Comparison of ENCODE assay signal across 9 cellular contexts in the genomic region with DNA sequence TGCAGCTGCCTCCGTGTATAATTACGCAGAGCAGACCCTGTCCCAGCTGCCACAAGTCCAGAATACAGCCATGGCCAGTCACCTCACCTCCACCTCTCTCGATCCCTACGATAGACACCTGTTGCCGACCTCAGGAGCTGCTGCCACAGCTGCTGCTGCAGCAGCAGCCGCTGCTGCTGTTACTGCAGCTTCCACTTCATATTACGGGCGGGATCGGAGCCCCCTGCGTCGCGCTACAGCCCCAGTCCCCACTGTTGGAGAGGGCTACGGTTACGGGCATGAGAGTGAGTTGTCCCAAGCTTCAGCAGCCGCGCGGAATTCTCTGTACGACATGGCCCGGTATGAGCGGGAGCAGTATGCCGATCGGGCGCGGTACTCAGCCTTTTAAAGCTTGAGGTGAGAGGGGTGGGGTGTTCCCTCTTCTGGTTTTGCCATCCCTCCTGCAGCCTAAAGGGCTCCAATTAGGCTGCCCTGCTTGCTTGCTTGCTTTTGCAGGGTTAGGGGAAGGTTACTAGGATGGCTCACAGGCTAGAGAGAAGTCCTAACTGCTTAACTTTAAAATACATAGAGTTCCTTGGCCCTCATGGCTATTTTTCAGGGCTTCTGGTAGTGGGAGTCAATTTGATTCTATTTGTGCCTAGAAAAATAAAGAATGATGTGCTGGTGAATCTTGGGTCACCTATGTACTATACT. TPM values are rescaled to one million over a fixed set of nuclear protein-coding genes. Genes with fewer than 3 reads are reported as not detected.
A peak's percentile ranks its signal among the peaks of the same experiment; 100 is the strongest.
DNase-seq lines count a peak whose midpoint lies in the region; TF ChIP-seq lines count a peak whose summit lies in the region.
"Had no signal": no experiment of that assay in that cellular context is flagged by ENCODE, and none has a peak within 500 bp of the region (broad histone marks: within the 10 kb centered on the region; RNA-seq: fewer than 3 reads in every experiment).

No MANE protein-coding gene starts in this region.

- peaks cover 68% of the 10 kb centered on the region for H3K36me3 ChIP-seq in brain microvascular endothelial cell (replicated peaks)

- in situ Hi-C loops in brain microvascular endothelial cell (cut with HindIII; ENCODE audit: low pct_ligation_motif_present, low sequenced_read_pairs): no loop called here

- H3K27ac Mint-ChIP-seq in progenitor cell of endocrine pancreas: peak overlapping the region; percentile 60

- no peak overlapping the region for H3K27ac ChIP-seq in coronary artery
- H3K27ac ChIP-seq in brain microvascular endothelial cell: no peak overlapping the region
- H3K27ac ChIP-seq: left lung had no signal

- DNase-seq in NB4 (ENCODE audit: low read depth): no peak
- no peak for DNase-seq in coronary artery (ENCODE audit: low spot score)
- no peak for DNase-seq in progenitor cell of endocrine pancreas (ENCODE audit: low spot score, unreplicated experiment)
- no peak for DNase-seq in AG08395 (ENCODE audit: low spot score)
- no peak for DNase-seq in brain microvascular endothelial cell
- DNase-seq: GF-D8, left lung, NCI-H774, T-helper 1 cell had no signal

- H3K4me3 ChIP-seq in NB4 (ENCODE audit: low read depth, low read length) (peak overlapping the region; percentile 26), coronary artery (peak overlapping the region; percentile 32), brain microvascular endothelial cell (ENCODE audit: low read depth, low read length) (no peak overlapping the region)

- peaks cover 59% of the 10 kb centered on the region for H3K36me3 Mint-ChIP-seq in progenitor cell of endocrine pancreas (ENCODE audit: insufficient read depth)

- peaks cover 65% of the 10 kb centered on the region for H3K4me1 Mint-ChIP-seq in progenitor cell of endocrine pancreas (ENCODE audit: low read depth)

- TF ChIP-seq CTCF in NB4 (IDR thresholded peaks at IDR 0.05; ENCODE audit: low read depth, low read length) (no peak), coronary artery (IDR thresholded peaks at IDR 0.05) (no peak), progenitor cell of endocrine pancreas (IDR thresholded peaks at IDR 0.05; ENCODE audit: unreplicated experiment) (no peak), brain microvascular endothelial cell (IDR thresholded peaks at IDR 0.05; ENCODE audit: low read depth, low read length, missing control alignments) (no peak)

- peak overlapping the region; percentile 97 for H3K4me3 Mint-ChIP-seq in progenitor cell of endocrine pancreas (ENCODE audit: low read depth)

- no peaks in the 10 kb centered on the region for H3K27me3 Mint-ChIP-seq in progenitor cell of endocrine pancreas

- no peaks in the 10 kb centered on the region for H3K9me3 Mint-ChIP-seq in progenitor cell of endocrine pancreas (ENCODE audit: low read depth)

- TF ChIP-seq POLR2A in NB4 (IDR thresholded peaks at IDR 0.05; ENCODE audit: extremely low read depth, insufficient read length): no peak

- H3K27me3 ChIP-seq in brain microvascular endothelial cell (replicated peaks): no peaks in the 10 kb centered on the region
- H3K27me3 ChIP-seq: left lung had no signal

RNA-seq across cellular contexts. Expression of a gene that starts 5.4 kb away (rescaled TPM):
- total RNA-seq in progenitor cell of endocrine pancreas: 239 and 258 TPM in 2 replicates

RNA-seq across cellular contexts. Expression of a gene that starts 27.5 kb away (rescaled TPM):
- 119 and 124 TPM in 2 replicates for total RNA-seq in progenitor cell of endocrine pancreas

RNA-seq across cellular contexts. Expression of a gene that starts 33.8 kb away (rescaled TPM):
- 71.0 and 71.7 TPM in 2 replicates for total RNA-seq in progenitor cell of endocrine pancreas

RNA-seq across cellular contexts. Expression of a gene that starts 50.9 kb away (rescaled TPM):
- total RNA-seq in progenitor cell of endocrine pancreas: 48.9 and 49.7 TPM in 2 replicates

RNA-seq across cellular contexts. Expression of a gene that starts 51.0 kb away (rescaled TPM):
- 0.89 and 1.1 TPM in 2 replicates for total RNA-seq in progenitor cell of endocrine pancreas
